8 cellular contexts compared by ENCODE assay signal in the genomic region with DNA sequence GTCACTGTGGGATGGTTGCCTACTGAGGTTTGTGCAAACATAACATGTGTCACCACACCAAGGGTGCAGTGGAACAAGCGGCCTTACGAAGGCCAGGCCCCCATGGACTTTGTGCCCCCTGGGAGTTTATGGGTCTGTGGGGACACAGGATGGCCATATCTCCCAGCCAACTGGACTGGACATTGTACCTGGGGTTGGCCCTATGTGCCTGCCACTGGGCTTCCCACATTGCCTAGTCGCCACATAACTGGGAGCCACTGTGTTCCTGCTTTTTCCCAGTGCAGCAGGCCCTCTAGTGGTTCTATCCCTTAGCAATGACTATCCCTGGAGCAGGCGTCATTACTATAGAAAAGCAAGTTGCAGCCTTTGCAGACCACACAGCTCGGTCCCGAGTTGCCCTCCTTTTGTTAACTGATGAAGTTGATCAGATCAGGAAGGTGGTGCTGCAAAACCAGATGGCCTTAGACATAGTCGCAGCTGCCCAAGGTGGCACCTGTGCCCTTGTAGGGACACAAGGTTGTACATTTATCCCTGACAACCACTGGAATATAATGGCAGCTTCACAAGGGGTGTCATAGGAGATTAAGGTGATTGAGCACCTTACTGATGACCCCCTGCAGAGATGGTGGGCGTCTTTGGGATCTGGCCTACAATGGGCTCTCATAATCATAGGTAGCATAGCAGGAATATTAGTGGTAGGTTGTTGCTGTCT. TPM values are rescaled to one million over a fixed set of nuclear protein-coding genes. Genes with fewer than 3 reads are reported as not detected.
A peak's percentile ranks its signal among the peaks of the same experiment; 100 is the strongest.
DNase-seq lines count a peak whose midpoint lies in the region; ATAC-seq and TF ChIP-seq lines count a peak whose summit lies in the region.
"Had no signal": no experiment of that assay in that cellular context is flagged by ENCODE, and none has a peak within 500 bp of the region (broad histone marks: within the 10 kb centered on the region; RNA-seq: fewer than 3 reads in every experiment).

No MANE protein-coding gene starts in this region.

- no peak overlapping the region for H3K4me3 ChIP-seq in colonic mucosa
- H3K4me3 ChIP-seq: SJSA1 had no signal

- H3K9ac ChIP-seq in colonic mucosa (ENCODE audit: low read depth in 2 of 2, low read length in 2 of 2) = no peak overlapping the region

- DNase-seq in GM03348 (ENCODE audit: low spot score) (peak; percentile 56), MV-4-11 (lab: John Stamatoyannopoulos, UW) (peak; percentile 20), colonic mucosa (peak; percentile 55), osteocyte (ENCODE audit: extremely low spot score, unreplicated experiment) (no peak), NK-92 (lab: John Stamatoyannopoulos, UW; ENCODE audit: unreplicated experiment) (no peak), KG1 (lab: John Stamatoyannopoulos, UW) (no peak)

- no peaks in the 10 kb centered on the region for H3K36me3 Mint-ChIP-seq in osteocyte (ENCODE audit: unreplicated experiment)

- no peaks in the 10 kb centered on the region for H3K27me3 Mint-ChIP-seq in osteocyte (ENCODE audit: unreplicated experiment)

- no peaks in the 10 kb centered on the region for H3K9me3 Mint-ChIP-seq in osteocyte (ENCODE audit: unreplicated experiment)

- H3K4me3 Mint-ChIP-seq in osteocyte (ENCODE audit: unreplicated experiment) = no peak overlapping the region

- intact Hi-C loops in colonic mucosa (cut with DNase I) = loop anchor here (5.0 to 10.0 kb wide), 3 partner anchors 132 to 279 kb away; a partner anchor contains a TSS

- no peaks in the 10 kb centered on the region for H3K36me3 ChIP-seq in colonic mucosa
- H3K36me3 ChIP-seq: SJSA1 had no signal

- no peak for ATAC-seq in HG03280 (IDR thresholded peaks at IDR 0.05; ENCODE audit: unreplicated experiment)

- no peaks in the 10 kb centered on the region for H3K4me1 ChIP-seq in colonic mucosa

- no peak overlapping the region for H3K27ac ChIP-seq in colonic mucosa
- H3K27ac ChIP-seq: SJSA1 had no signal

- H3K4me1 Mint-ChIP-seq in osteocyte (ENCODE audit: unreplicated experiment) = no peaks in the 10 kb centered on the region

- no peaks in the 10 kb centered on the region for H3K9me3 ChIP-seq in colonic mucosa
- H3K9me3 ChIP-seq: SJSA1 had no signal

- no peak overlapping the region for H3K27ac Mint-ChIP-seq in osteocyte (ENCODE audit: unreplicated experiment)

- TF ChIP-seq CTCF in colonic mucosa (IDR thresholded peaks at IDR 0.05) (peak; percentile 56), osteocyte (IDR thresholded peaks at IDR 0.05) (peak; percentile 32)

- no peaks in the 10 kb centered on the region for H3K27me3 ChIP-seq in colonic mucosa
- H3K27me3 ChIP-seq: SJSA1 had no signal

RNA-seq across cellular contexts. Expression of a gene that starts 15.2 kb away (rescaled TPM):
- total RNA-seq in colonic mucosa (not detected), osteocyte (not detected in 2 replicates)
- total RNA-seq: SJSA1 had no signal

RNA-seq across cellular contexts. Expression of a gene that starts 18.5 kb away (rescaled TPM):
- total RNA-seq in colonic mucosa (not detected), osteocyte (not detected in 2 replicates)
- total RNA-seq: SJSA1 had no signal

RNA-seq across cellular contexts. Expression of a gene that starts 35.1 kb away (rescaled TPM):
- total RNA-seq in colonic mucosa (not detected), osteocyte (not detected in 2 replicates)
- total RNA-seq: SJSA1 had no signal

RNA-seq across cellular contexts. Expression of a gene that starts 45.5 kb away (rescaled TPM):
- total RNA-seq in colonic mucosa (not detected), osteocyte (not detected in 2 replicates)
- total RNA-seq: SJSA1 had no signal

Comparison
In these comparisons a context has a peak if more than half of its experiments do, and no peak if none do; other contexts are left out.
1. DNase-seq: peak in GM03348 (single experiment), MV-4-11 (single experiment) and colonic mucosa (single experiment); none in osteocyte (single experiment), NK-92 (single experiment) and KG1 (single experiment).